Comparison of ENCODE assay signal across 12 cellular contexts in genomic region chr2:238322001-238322411, GRCh38. TPM values are rescaled to one million over a fixed set of nuclear protein-coding genes. Genes with fewer than 3 reads are reported as not detected.
DNase-seq lines count a peak whose midpoint lies in the region; ATAC-seq and TF ChIP-seq lines count a peak whose summit lies in the region.
"Had no signal": no experiment of that assay in that cellular context is flagged by ENCODE, and none has a peak within 500 bp of the region (broad histone marks: within the 10 kb centered on the region; RNA-seq: fewer than 3 reads in every experiment).

No MANE protein-coding gene starts in this region.

- peaks cover 9 to 21% (median 15%) of the 10 kb centered on the region in 10 experiments; a peak in 19 of 20 replicates for H3K4me1 ChIP-seq in BLaER1 treated with 17β-estradiol and CSF1 and Interleukin-3, amounts not matched to agents 10 nM and 100 nM

- H3K36me3 ChIP-seq in BLaER1 treated with 17β-estradiol and CSF1 and Interleukin-3, amounts not matched to agents 10 nM and 100 nM, result peaks cover 11 to 28% (median 19%) of the 10 kb centered on the region in 11 experiments

- peaks cover 0 to 4% (median under 1%) of the 10 kb centered on the region in 11 experiments; a peak in 6 of 22 replicates for H3K9me3 ChIP-seq in BLaER1 treated with 17β-estradiol and CSF1 and Interleukin-3, amounts not matched to agents 10 nM and 100 nM (replicated peaks in 1 of 11)
- H3K9me3 ChIP-seq: tibial artery had no signal

- ATAC-seq in GM19455 (IDR thresholded peaks at IDR 0.05; ENCODE audit: unreplicated experiment), result no peak
- no peak for ATAC-seq in GM21526 (IDR thresholded peaks at IDR 0.05; ENCODE audit: low FRiP score, unreplicated experiment)
- ATAC-seq in GM21619 (IDR thresholded peaks at IDR 0.05; ENCODE audit: unreplicated experiment), result no peak
- ATAC-seq: activated CD8-positive, alpha-beta memory T cell treated with anti-CD3 and anti-CD28 coated beads, Interleukin-2, amount 10 ng/mL, durations not matched to agents 7 days and 5 days had no signal

- no peak overlapping the region for H3K27ac ChIP-seq in BLaER1 treated with 17β-estradiol and CSF1 and Interleukin-3, amounts not matched to agents 10 nM and 100 nM

- H3K36me3 Mint-ChIP-seq in brain, result peaks cover 26% of the 10 kb centered on the region
- H3K36me3 Mint-ChIP-seq in nephron progenitor cell (ENCODE audit: low read depth), result peaks cover 23% of the 10 kb centered on the region
- H3K36me3 Mint-ChIP-seq: activated CD8-positive, alpha-beta memory T cell treated with anti-CD3 and anti-CD28 coated beads, Interleukin-2, amount 10 ng/mL, durations not matched to agents 7 days and 5 days had no signal

- H3K9me3 Mint-ChIP-seq in brain (peaks cover 0 to 7% (median 0%) of the 10 kb centered on the region in 5 experiments), nephron progenitor cell (peaks cover 7% of the 10 kb centered on the region)

- H3K4me3 Mint-ChIP-seq in brain (peak overlapping the region; percentile 90 to 97 (median 90)), nephron progenitor cell (peak overlapping the region; percentile 88)

- H3K27ac Mint-ChIP-seq in brain, result peak overlapping the region in 1 of 5 experiments; percentile 86
- H3K27ac Mint-ChIP-seq in nephron progenitor cell, result no peak overlapping the region
- H3K27ac Mint-ChIP-seq: activated CD8-positive, alpha-beta memory T cell treated with anti-CD3 and anti-CD28 coated beads, Interleukin-2, amount 10 ng/mL, durations not matched to agents 7 days and 5 days had no signal

- DNase-seq in HFF-Myc (ENCODE audit: extremely low read depth, low read depth) (no peak), nephron progenitor cell (no peak), AG08396 (ENCODE audit: low spot score) (no peak)
- DNase-seq: activated CD8-positive, alpha-beta memory T cell treated with anti-CD3 and anti-CD28 coated beads, Interleukin-2, amount 10 ng/mL, durations not matched to agents 7 days and 5 days; NCI-H774; SW 1271; tibial artery had no signal

- TF ChIP-seq CTCF in HFF-Myc (IDR thresholded peaks at IDR 0.05; ENCODE audit: low read depth, low read length, missing control alignments) (no peak), brain (conservative IDR thresholded peaks at IDR 0.05) (no peak), nephron progenitor cell (IDR thresholded peaks at IDR 0.05) (no peak)

- peak overlapping the region; percentile 74 to 96 (median 91); a peak in 19 of 22 replicates for H3K4me2 ChIP-seq in BLaER1 treated with 17β-estradiol and CSF1 and Interleukin-3, amounts not matched to agents 10 nM and 100 nM

- peak overlapping the region in 3 of 11 experiments; percentile 80 to 87 (median 87); a peak in 4 of 22 replicates for H3K9ac ChIP-seq in BLaER1 treated with 17β-estradiol and CSF1 and Interleukin-3, amounts not matched to agents 10 nM and 100 nM

- H4K20me1 ChIP-seq in BLaER1 treated with 17β-estradiol and CSF1 and Interleukin-3, amounts not matched to agents 10 nM and 100 nM, result peaks cover 0 to 24% (median 11%) of the 10 kb centered on the region in 11 experiments; a peak in 12 of 22 replicates

- no peak overlapping the region; a peak in 1 of 20 replicates for H3K4me3 ChIP-seq in BLaER1 treated with 17β-estradiol and CSF1 and Interleukin-3, amounts not matched to agents 10 nM and 100 nM
- peak overlapping the region; percentile 66; the same call in 1 of the 2 replicates for H3K4me3 ChIP-seq in HFF-Myc (replicated peaks; ENCODE audit: low read depth, low read length)

- no peaks in the 10 kb centered on the region; a peak in 1 of 22 replicates for H3K27me3 ChIP-seq in BLaER1 treated with 17β-estradiol and CSF1 and Interleukin-3, amounts not matched to agents 10 nM and 100 nM
- H3K27me3 ChIP-seq: tibial artery had no signal

- H3K27me3 Mint-ChIP-seq in brain (peaks cover 11% of the 10 kb centered on the region), nephron progenitor cell (ENCODE audit: low read depth, poor library complexity) (peaks cover 11% of the 10 kb centered on the region)

- peaks cover 25% of the 10 kb centered on the region for H3K4me1 Mint-ChIP-seq in brain
- H3K4me1 Mint-ChIP-seq in nephron progenitor cell, result peaks cover 16% of the 10 kb centered on the region

RNA-seq across cellular contexts. Expression of gene TRAF3IP1, which starts 1.7 kb away (rescaled TPM):
- 7.9 TPM for polyA plus RNA-seq in brain (ENCODE audit: insufficient read depth, low read depth, low replicate concordance)

RNA-seq across cellular contexts. Expression of gene PER2, which starts 33.6 kb away (rescaled TPM):
- polyA plus RNA-seq in brain (ENCODE audit: insufficient read depth, low read depth, low replicate concordance), result 5.6 TPM
